17 cellular contexts compared by ENCODE assay signal in the genomic region with DNA sequence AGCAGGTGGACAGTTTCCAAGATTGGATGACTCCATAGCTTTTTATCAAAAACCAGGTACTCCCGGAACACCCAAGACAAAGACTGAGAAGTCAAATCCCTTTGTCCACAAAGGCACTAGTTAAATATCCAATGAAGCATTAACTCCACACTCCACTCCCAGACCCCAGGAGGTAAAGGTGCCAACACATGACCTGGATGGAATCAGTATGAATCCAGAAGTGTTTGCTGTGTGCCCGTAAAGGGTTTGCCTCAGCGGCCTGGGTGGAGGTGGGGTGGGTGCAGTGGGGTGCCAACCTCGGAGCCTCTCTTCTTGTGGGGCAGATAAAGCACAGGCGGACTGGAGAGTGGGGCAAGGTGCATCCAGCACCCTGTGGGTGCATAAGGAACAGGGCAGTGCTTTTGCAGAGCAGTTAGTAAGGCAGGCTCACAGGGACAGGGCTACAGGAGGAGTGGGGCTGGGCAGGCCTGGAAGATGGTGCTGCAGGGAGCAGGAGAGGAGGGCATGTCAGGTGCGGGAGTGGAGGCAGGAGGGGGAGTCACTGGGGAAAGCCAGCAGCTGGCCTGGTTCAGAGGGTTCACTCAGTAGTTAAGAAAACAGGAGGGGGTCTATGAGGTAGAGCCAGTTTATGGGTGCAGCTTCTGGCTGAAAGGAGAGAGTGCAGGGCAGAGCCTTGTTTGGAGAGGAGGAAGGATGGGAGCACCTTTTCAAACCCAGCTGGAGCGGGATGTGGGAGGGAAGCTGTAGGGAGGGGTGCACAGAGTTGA.
DNase-seq lines count a peak whose midpoint lies in the region; FAIRE-seq and TF ChIP-seq lines count a peak whose summit lies in the region.
"Had no signal": no experiment of that assay in that cellular context is flagged by ENCODE, and none has a peak within 500 bp of the region (broad histone marks: within the 10 kb centered on the region; RNA-seq: fewer than 3 reads in every experiment).

No MANE protein-coding gene starts in this region.

- no peak for TF ChIP-seq CTCF in H1 (IDR thresholded peaks at IDR 0.05; ENCODE audit: control extremely low read depth in 1 of 3, insufficient read depth in 1 of 3, low read depth in 1 of 3, low read length in 3 of 3)
- TF ChIP-seq CTCF in tibial nerve (IDR thresholded peaks at IDR 0.05) = no peak

- H3K56ac ChIP-seq in H1 (replicated peaks; ENCODE audit: insufficient read length, low read depth, low read length) = no peak overlapping the region

- no peaks in the 10 kb centered on the region for H3K79me2 ChIP-seq in H1 (ENCODE audit: control insufficient read depth in 1 of 2, insufficient read depth in 2 of 2, low read length in 2 of 2)

- H4K20me1 ChIP-seq in H1 (replicated peaks in 1 of 2; ENCODE audit: control insufficient read depth in 1 of 2, insufficient read depth in 2 of 2, low read length in 2 of 2) = no peaks in the 10 kb centered on the region

- H3K27ac ChIP-seq in H1 (ENCODE audit: low read depth, low read length) (no peak overlapping the region), small intestine (ENCODE audit: low read depth in 1 of 2, low read length in 1 of 2) (peak overlapping the region in 1 of 2 donors; percentile 41), tibial nerve (no peak overlapping the region)

- no peaks in the 10 kb centered on the region for H3K79me1 ChIP-seq in H1 (ENCODE audit: low read depth, low read length)

- no peaks in the 10 kb centered on the region for H3K9me3 ChIP-seq in H1 (ENCODE audit: insufficient read depth in 2 of 2, low read depth in 1 of 2, low read length in 1 of 2)
- H3K9me3 ChIP-seq in small intestine (ENCODE audit: control insufficient read depth, low read depth) = no peaks in the 10 kb centered on the region
- H3K9me3 ChIP-seq in tibial nerve = no peaks in the 10 kb centered on the region

- FAIRE-seq in H1 (lab: Jason Lieb, UNC) (no peak), small intestine (lab: Jason Lieb, UNC) (no peak)
- FAIRE-seq: A204.1, islet of Langerhans had no signal

- H3K9ac ChIP-seq in H1 (replicated peaks in 1 of 4; ENCODE audit: extremely low read depth in 1 of 4, low read depth in 3 of 4, low read length in 3 of 4) = no peak overlapping the region

- peak overlapping the region; percentile 36; the same call in 1 of the 2 replicates for H2BK15ac ChIP-seq in H1 (ENCODE audit: low read length)

- peak overlapping the region; percentile 43; the same call in 1 of the 2 replicates for H2BK12ac ChIP-seq in H1 (ENCODE audit: low read depth, low read length)

- H2BK120ac ChIP-seq in H1 (replicated peaks; ENCODE audit: low read depth, low read length) = no peak overlapping the region

- TF ChIP-seq POLR2A in H1 (IDR thresholded peaks at IDR 0.05; ENCODE audit: control extremely low read depth in 1 of 2, low read depth in 2 of 2, low read length in 2 of 2) = no peak
- no peak for TF ChIP-seq POLR2A in tibial nerve (IDR thresholded peaks at IDR 0.05)

- H3K23me2 ChIP-seq in H1 (ENCODE audit: low read depth, low read length) = peaks cover 12% of the 10 kb centered on the region; the same call in 1 of the 2 replicates

- H2BK5ac ChIP-seq in H1 (ENCODE audit: low read depth, low read length) = no peak overlapping the region

- TF ChIP-seq EP300 in H1 (IDR thresholded peaks at IDR 0.05; ENCODE audit: borderline replicate concordance in 1 of 2, low read depth in 2 of 2, low read length in 2 of 2) (no peak), tibial nerve (IDR thresholded peaks at IDR 0.05) (no peak)

- no peak overlapping the region for H4K5ac ChIP-seq in H1 (ENCODE audit: insufficient read length, low read depth, low read length)

- no peak overlapping the region for H3K14ac ChIP-seq in H1 (ENCODE audit: insufficient read length)

- WGBS in H1 (ENCODE audit: extremely low coverage in 1 of 2, insufficient coverage in 1 of 2, insufficient read length in 1 of 2, insufficient replicate concordance in 2 of 2, low coverage in 1 of 2, low lambda C conversion rate in 2 of 2, missing lambda C conversion rate in 1 of 2), 2 experiments = 83% methylated on average over 7 of the region's 7 CpGs; no CpG with 5 or more reads in 1 of the 2 experiments
- WGBS in small intestine, 3 donors = 8 to 61% (median 32%) methylated on average over 7 of the region's 7 CpGs
- WGBS in tibial nerve, 2 donors = 77 to 87% methylated on average over 7 of the region's 7 CpGs

- no peak overlapping the region for H3K18ac ChIP-seq in H1 (ENCODE audit: extremely low read depth, low read length)

- peaks cover 11 to 53% (median 40%) of the 10 kb centered on the region in 4 experiments for H3K27me3 ChIP-seq in H1 (replicated peaks in 1 of 4; ENCODE audit: control insufficient read depth in 3 of 4, extremely low read depth in 1 of 4, insufficient read depth in 3 of 4, low read length in 3 of 4)
- peaks cover 0 to 7% of the 10 kb centered on the region in 2 donors for H3K27me3 ChIP-seq in small intestine (ENCODE audit: control insufficient read depth in 2 of 2, insufficient read depth in 2 of 2, low read length in 2 of 2)
- peaks cover 0 to 16% of the 10 kb centered on the region in 2 donors for H3K27me3 ChIP-seq in tibial nerve

- H3K36me3 ChIP-seq in H1 (ENCODE audit: control insufficient read depth in 2 of 4, insufficient read depth in 4 of 4, low read length in 3 of 4) (no peaks in the 10 kb centered on the region; a peak in 1 of 8 replicates), small intestine (ENCODE audit: control insufficient read depth in 2 of 2, insufficient read depth in 2 of 2, low read length in 2 of 2) (no peaks in the 10 kb centered on the region), tibial nerve (no peaks in the 10 kb centered on the region)

- H3K4ac ChIP-seq in H1 (replicated peaks; ENCODE audit: insufficient read length, low read depth, low read length) = no peak overlapping the region

- POLR2A ChIA-PET in H1 (lab: Charles Lee; ENCODE audit: partially characterized antibody) = no interaction called here

- CTCF ChIA-PET in H1 (lab: Charles Lee; ENCODE audit: partially characterized antibody) = interaction anchor here (0.6 to 2.7 kb wide), 10 partner anchors 9 to 308 kb away, joined by 3 to 13 read pairs (median 5); no protein-coding TSS in a partner anchor

- H2AFZ ChIP-seq in H1 (ENCODE audit: low read length) = no peak overlapping the region

- H3K4me3 ChIP-seq in H1 (ENCODE audit: extremely low read depth in 1 of 4, insufficient read depth in 2 of 4, low read depth in 3 of 4, low read length in 4 of 4) (no peak overlapping the region), small intestine (ENCODE audit: low read depth in 1 of 2, low read length in 2 of 2) (no peak overlapping the region), tibial nerve (no peak overlapping the region)

- no peak overlapping the region for H3K23ac ChIP-seq in H1 (ENCODE audit: insufficient read length)

- peaks cover 9 to 27% (median 20%) of the 10 kb centered on the region in 4 experiments for H3K4me1 ChIP-seq in H1 (replicated peaks in 1 of 4; ENCODE audit: control insufficient read depth in 3 of 4, insufficient read depth in 4 of 4, low read length in 3 of 4)
- H3K4me1 ChIP-seq in small intestine (ENCODE audit: control insufficient read depth in 2 of 2, insufficient read depth in 1 of 2, low read depth in 1 of 2, low read length in 1 of 2) = no peaks in the 10 kb centered on the region
- peaks cover 0 to 74% (median 17%) of the 10 kb centered on the region in 4 donors for H3K4me1 ChIP-seq in tibial nerve

- H3K4me2 ChIP-seq in H1 (ENCODE audit: insufficient read depth in 1 of 2, low read depth in 2 of 2, low read length in 2 of 2) = no peak overlapping the region; a peak in 1 of 4 replicates

- no peak overlapping the region for H4K91ac ChIP-seq in H1 (replicated peaks; ENCODE audit: insufficient read length, low read length)

- TF ChIP-seq RAD21 in H1 (IDR thresholded peaks at IDR 0.05 in 1 of 2, conservative IDR thresholded peaks at IDR 0.05 in 1 of 2; ENCODE audit: low read depth in 2 of 2, low read length in 2 of 2) = no peak

- no peak overlapping the region for H2BK20ac ChIP-seq in H1 (ENCODE audit: low read length)

- H2AK5ac ChIP-seq in H1 (ENCODE audit: low read depth, low read length) = peak overlapping the region; percentile 45; the same call in 1 of the 2 replicates

- no peak overlapping the region for H4K8ac ChIP-seq in H1 (ENCODE audit: extremely low read depth, insufficient read depth, low read length)

- DNase-seq in NCI-H1105 (lab: John Stamatoyannopoulos, UW) (peak; percentile 76), NCI-H1105 treated with DMSO at 0.1 percent for 48 hours (lab: John Stamatoyannopoulos, UW) (no peak), NCI-H146 treated with DMSO at 0.1 percent for 48 hours (lab: John Stamatoyannopoulos, UW; ENCODE audit: unreplicated experiment) (peak; percentile 71), H1 (ENCODE audit: low read depth in 1 of 2, low spot score in 2 of 2) (no peak), small intestine (peak; percentile 43), MV-4-11 (lab: John Stamatoyannopoulos, UW) (no peak), tibial nerve (ENCODE audit: low spot score in 2 of 2) (no peak)
- DNase-seq in stimulated activated naive CD4-positive, alpha-beta T cell (lab: John Stamatoyannopoulos, UW) = no peak
- DNase-seq: activated CD8-positive, alpha-beta memory T cell treated with anti-CD3 and anti-CD28 coated beads, Interleukin-2, amount 50 U/mL, for 4 hours; CD4-positive, alpha-beta memory T cell; HFFc6; Karpas-422; stimulated activated CD4-positive, alpha-beta T cell treated with anti-CD3 and anti-CD28 coated beads, Interleukin-4, amount 100 ng/mL, for 24 hours; stimulated activated naive CD4-positive, alpha-beta T cell treated with Interleukin-2 at 50 U/mL for 16 hours; T-cell had no signal

TF ChIP-seq in H1, 55 proteins besides CTCF, POLR2A, EP300 and RAD21 (continues in another document):
- TF ChIP-seq BACH1 (IDR thresholded peaks at IDR 0.05; ENCODE audit: low read length) (no peak), TEAD4 (IDR thresholded peaks at IDR 0.05; ENCODE audit: low read depth, low read length) (no peak), CTBP2 (IDR thresholded peaks at IDR 0.05; ENCODE audit: borderline replicate concordance, insufficient read depth, insufficient read length, low read length) (no peak)

Comparison
In these comparisons a context has a peak if more than half of its experiments do, and no peak if none do; other contexts are left out.
1. DNase-seq: peak in NCI-H1105 (single experiment), NCI-H146 treated with DMSO at 0.1 percent for 48 hours (single experiment) and small intestine (single experiment); none in NCI-H1105 treated with DMSO at 0.1 percent for 48 hours (single experiment), H1 (0 of 2), stimulated activated naive CD4-positive, alpha-beta T cell (0 of 6), MV-4-11 (single experiment) and tibial nerve (0 of 2).